9 cellular contexts compared by ENCODE assay signal in genomic region chrY:2934861-2935605, GRCh38. TPM values are rescaled to one million over a fixed set of nuclear protein-coding genes. Genes with fewer than 3 reads are reported as not detected.
DNase-seq lines count a peak whose midpoint lies in the region; ATAC-seq and TF ChIP-seq lines count a peak whose summit lies in the region.
"Had no signal": no experiment of that assay in that cellular context is flagged by ENCODE, and none has a peak within 500 bp of the region (broad histone marks: within the 10 kb centered on the region; RNA-seq: fewer than 3 reads in every experiment).

Gene ZFY, plus strand, starts transcription at chrY:2935381. Its CDS starts 18,556 bp downstream, at chrY:2953937.

- intact Hi-C loops in CD14-positive monocyte (cut with micrococcal nuclease), result loop anchor here (5.0 to 10.0 kb wide), 3 partner anchors 67 to 80 kb away; no protein-coding TSS in a partner anchor

- H3K18ac ChIP-seq in neuronal stem cell (ENCODE audit: low read length), result peak within 1 kb of the TSS; percentile 94

- H3K4me1 Mint-ChIP-seq in CD14-positive monocyte, result peaks cover 18% of the 10 kb centered on the region

- peak within 1 kb of the TSS in 2 of 7 donors; percentile 97 to 99 for H3K27ac Mint-ChIP-seq in CD14-positive monocyte

- peaks cover 0 to 8% of the 10 kb centered on the region in 2 donors for H3K36me3 Mint-ChIP-seq in CD14-positive monocyte

- peak within 1 kb of the TSS; percentile 54 for H3K4me2 ChIP-seq in neuronal stem cell (ENCODE audit: insufficient read depth, low read length, poor library complexity, severe bottlenecking)

- TF ChIP-seq CTCF in CD14-positive monocyte (IDR thresholded peaks at IDR 0.05) (no peak), RWPE2 (IDR thresholded peaks at IDR 0.05; ENCODE audit: poor library complexity, severe bottlenecking) (no peak), choroid plexus epithelial cell (conservative IDR thresholded peaks at IDR 0.05; ENCODE audit: low read depth, low read length) (no peak)

- H3K27ac ChIP-seq in RWPE2 (ENCODE audit: poor library complexity, severe bottlenecking) (peak within 1 kb of the TSS; percentile 96), neuronal stem cell (replicated peaks; ENCODE audit: low read length) (peak within 1 kb of the TSS; percentile 99)

- H3K14ac ChIP-seq in neuronal stem cell (ENCODE audit: low read length), result no peak within 1 kb of the TSS

- H3K4me3 ChIP-seq in RWPE2 (ENCODE audit: severe bottlenecking) (peak within 1 kb of the TSS; percentile 74), choroid plexus epithelial cell (ENCODE audit: low read depth, low read length) (peak within 1 kb of the TSS; percentile 75), neuronal stem cell (ENCODE audit: low read length in 2 of 2) (peak within 1 kb of the TSS in 1 of 2 donors; percentile 91)
- H3K4me3 ChIP-seq: GM12878 had no signal

- H3K79me1 ChIP-seq in neuronal stem cell (ENCODE audit: low read depth, low read length), result no peaks in the 10 kb centered on the region

- no peak within 1 kb of the TSS for H2BK12ac ChIP-seq in neuronal stem cell (ENCODE audit: low read length)

- H2BK5ac ChIP-seq in neuronal stem cell (ENCODE audit: low read length), result peak within 1 kb of the TSS; percentile 75

- H3K4ac ChIP-seq in neuronal stem cell (ENCODE audit: low read length), result no peak within 1 kb of the TSS

- H4K8ac ChIP-seq in neuronal stem cell (ENCODE audit: low read depth, low read length), result peak within 1 kb of the TSS; percentile 82

- peak within 1 kb of the TSS; percentile 92 for H4K91ac ChIP-seq in neuronal stem cell (ENCODE audit: low read depth, low read length, poor library complexity)

- H3K9me3 Mint-ChIP-seq in CD14-positive monocyte, result no peaks in the 10 kb centered on the region

- no peak within 1 kb of the TSS for H2BK120ac ChIP-seq in neuronal stem cell (ENCODE audit: low read depth, low read length)

- H3K4me3 Mint-ChIP-seq in CD14-positive monocyte, result peak within 1 kb of the TSS; percentile 80 to 91

- H3K36me3 ChIP-seq in RWPE2 (ENCODE audit: low read depth) (peaks cover 17% of the 10 kb centered on the region), neuronal stem cell (replicated peaks in 1 of 2; ENCODE audit: control insufficient read depth in 2 of 2, insufficient read depth in 2 of 2, low read length in 2 of 2) (no peaks in the 10 kb centered on the region)

- H2AK5ac ChIP-seq in neuronal stem cell (ENCODE audit: low read depth, low read length), result peak within 1 kb of the TSS; percentile 88

- no peaks in the 10 kb centered on the region for H3K27me3 ChIP-seq in RWPE2 (ENCODE audit: insufficient read depth, poor library complexity, severe bottlenecking)
- no peaks in the 10 kb centered on the region for H3K27me3 ChIP-seq in neuronal stem cell (ENCODE audit: control insufficient read depth in 3 of 3, insufficient read depth in 3 of 3, low read depth in 1 of 3, low read length in 3 of 3)

- DNase-seq in CD14-positive monocyte (ENCODE audit: low spot score), result peak; percentile 59
- DNase-seq in RWPE2 (ENCODE audit: low spot score), result peak; percentile 72
- DNase-seq in choroid plexus epithelial cell (ENCODE audit: low read depth), result peak; percentile 55
- peak; percentile 56 for DNase-seq in neuronal stem cell (ENCODE audit: low spot score)
- DNase-seq in ureter (ENCODE audit: low spot score), result no peak
- DNase-seq in NCI-H187 treated with DMSO at 0.1 percent for 48 hours (lab: John Stamatoyannopoulos, UW), result no peak

- no CpG with 5 or more reads among the region's 83 CpGs for WGBS in neuronal stem cell (ENCODE audit: extremely low coverage in 2 of 2, insufficient read length in 2 of 2, insufficient replicate concordance in 1 of 2), 2 donors

- H3K9ac ChIP-seq in neuronal stem cell (ENCODE audit: low read depth, low read length, poor library complexity), result peak within 1 kb of the TSS; percentile 92

- H3K9me3 ChIP-seq in RWPE2 (ENCODE audit: severe bottlenecking) (no peaks in the 10 kb centered on the region), neuronal stem cell (replicated peaks in 1 of 2; ENCODE audit: control insufficient read depth in 2 of 2, insufficient read depth in 1 of 2, low read depth in 1 of 2, low read length in 2 of 2) (no peaks in the 10 kb centered on the region)

- H3K4me1 ChIP-seq in RWPE2 (ENCODE audit: insufficient read depth, poor library complexity, severe bottlenecking) (peaks cover 19% of the 10 kb centered on the region), neuronal stem cell (ENCODE audit: control insufficient read depth in 2 of 2, insufficient read depth in 1 of 2, low read depth in 1 of 2, low read length in 2 of 2) (no peaks in the 10 kb centered on the region)

- H2AFZ ChIP-seq in neuronal stem cell (ENCODE audit: low read length), result no peak within 1 kb of the TSS

- no peak within 1 kb of the TSS for H2BK15ac ChIP-seq in neuronal stem cell (ENCODE audit: low read length)

- H3K27me3 Mint-ChIP-seq in CD14-positive monocyte (ENCODE audit: low read depth in 3 of 3), result no peaks in the 10 kb centered on the region

- peak within 1 kb of the TSS; percentile 80 for H3K23ac ChIP-seq in neuronal stem cell (ENCODE audit: low read depth, low read length, poor library complexity)

- ATAC-seq in HG02588 (IDR thresholded peaks at IDR 0.05; ENCODE audit: unreplicated experiment), result peak; percentile 31
- peak; percentile 64 for ATAC-seq in RWPE2 (ENCODE audit: low read depth)
- no peak for ATAC-seq in HG03159 (IDR thresholded peaks at IDR 0.05; ENCODE audit: unreplicated experiment)
- ATAC-seq: GM12878 had no signal

RNA-seq across cellular contexts. Expression of gene ZFY, which starts in this region (rescaled TPM):
- polyA plus RNA-seq in CD14-positive monocyte, result not detected
- 12.1 TPM for polyA plus RNA-seq in neuronal stem cell (2013, experiment 1 of 2)
- polyA plus RNA-seq in neuronal stem cell (2013, experiment 2 of 2), result 13.0 TPM
- total RNA-seq in ureter, result not detected
- total RNA-seq: GM12878 had no signal
- polyA plus RNA-seq: GM12878 had no signal

Comparison
In these comparisons a context has a peak if more than half of its experiments do, and no peak if none do; other contexts are left out.
1. DNase-seq: peak in CD14-positive monocyte (single experiment), RWPE2 (single experiment), choroid plexus epithelial cell (single experiment) and neuronal stem cell (single experiment); none in ureter (single experiment) and NCI-H187 treated with DMSO at 0.1 percent for 48 hours (single experiment).